In the genomic region with DNA sequence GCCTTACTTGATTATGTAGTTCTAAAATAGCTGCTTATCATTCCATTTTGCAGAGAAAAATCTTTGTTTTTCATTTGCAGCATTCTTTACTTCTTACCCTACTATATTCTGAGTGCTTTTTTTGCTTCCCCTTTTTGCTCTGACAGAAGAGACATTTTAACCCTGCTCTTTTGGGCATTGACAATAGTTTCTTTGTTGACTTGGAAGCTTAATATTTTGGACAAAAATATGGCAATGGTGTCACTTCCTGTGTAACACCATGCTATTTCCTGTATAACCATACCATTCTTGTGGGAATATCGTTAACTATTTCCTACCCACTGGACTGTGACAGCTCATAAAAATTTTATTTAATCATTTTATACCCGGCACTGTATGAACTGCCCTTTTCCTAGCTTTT, we compare ENCODE assay signal across 16 cellular contexts.
DNase-seq lines count a peak whose midpoint lies in the region; ATAC-seq and TF ChIP-seq lines count a peak whose summit lies in the region.
"Had no signal": no experiment of that assay in that cellular context is flagged by ENCODE, and none has a peak within 500 bp of the region (broad histone marks: within the 10 kb centered on the region; RNA-seq: fewer than 3 reads in every experiment).

No MANE protein-coding gene starts in this region.

- peak; percentile 38 for DNase-seq in COLO829 (ENCODE audit: low spot score)
- DNase-seq in SK-MEL-5 (ENCODE audit: low read depth, low spot score): peak; percentile 40
- DNase-seq in GM13976 (ENCODE audit: low spot score): no peak
- no peak for DNase-seq in CD4-positive, alpha-beta T cell
- no peak for DNase-seq in LoVo (ENCODE audit: low spot score)
- DNase-seq: AML-193; C1 segment of cervical spinal cord; CD4-positive, alpha-beta memory T cell; COR-L47; DMS153; DMS79 treated with DMSO at 0.1 percent for 48 hours; EL; H7; KG1 had no signal

- no peak for TF ChIP-seq CTCF in GM13976 (IDR thresholded peaks at IDR 0.05; ENCODE audit: borderline replicate concordance, control extremely low read depth, extremely low read depth, insufficient read depth, missing control alignments)
- no peak for TF ChIP-seq CTCF in CD4-positive, alpha-beta T cell (IDR thresholded peaks at IDR 0.05)

- no peaks in the 10 kb centered on the region for H3K36me3 Mint-ChIP-seq in CD4-positive, alpha-beta T cell (ENCODE audit: low read depth)
- H3K36me3 Mint-ChIP-seq: IgD-negative memory B cell had no signal

- intact Hi-C loops in CD4-positive, alpha-beta T cell (cut with DNase I, micrococcal nuclease): no loop called here

- H3K27ac Mint-ChIP-seq in CD4-positive, alpha-beta T cell: no peak overlapping the region
- H3K27ac Mint-ChIP-seq: CD4-positive, alpha-beta memory T cell; IgD-negative memory B cell had no signal

- no peak overlapping the region for H3K27ac ChIP-seq in CD4-positive, alpha-beta T cell (ENCODE audit: low read depth, low read length)

- H3K27me3 Mint-ChIP-seq in CD4-positive, alpha-beta T cell: no peaks in the 10 kb centered on the region
- H3K27me3 Mint-ChIP-seq: CD4-positive, alpha-beta memory T cell; IgD-negative memory B cell had no signal

- peaks cover 10% of the 10 kb centered on the region for H3K9me3 Mint-ChIP-seq in CD4-positive, alpha-beta T cell

- POLR2A ChIA-PET in CD4-positive, alpha-beta T cell (lab: Charles Lee): no interaction called here

- H3K9me3 ChIP-seq in neuron (ENCODE audit: low read length): no peaks in the 10 kb centered on the region
- peaks cover 10% of the 10 kb centered on the region for H3K9me3 ChIP-seq in CD4-positive, alpha-beta T cell (ENCODE audit: control insufficient read depth, low read length)

- in situ Hi-C loops in SK-MEL-5 (cut with HindIII; ENCODE audit: low pct_unique_long_range_greater_than_20kb, low sequenced_read_pairs) (no loop called here), GM13976 (cut with MboI; ENCODE audit: low sequenced_read_pairs, unreplicated experiment) (no loop called here)

- H3K27me3 ChIP-seq in neuron (ENCODE audit: insufficient read depth, low read length): no peaks in the 10 kb centered on the region
- H3K27me3 ChIP-seq in CD4-positive, alpha-beta T cell (ENCODE audit: control insufficient read depth, insufficient read depth, low read length): no peaks in the 10 kb centered on the region

- H3K4me3 ChIP-seq in neuron (ENCODE audit: low read length): no peak overlapping the region

- H3K4me3 Mint-ChIP-seq in CD4-positive, alpha-beta T cell: no peak overlapping the region
- H3K4me3 Mint-ChIP-seq: CD4-positive, alpha-beta memory T cell; IgD-negative memory B cell had no signal

- no peaks in the 10 kb centered on the region for H3K4me1 ChIP-seq in neuron (ENCODE audit: insufficient read depth, low read length)

- H3K36me3 ChIP-seq in neuron (ENCODE audit: insufficient read depth, low read length): no peaks in the 10 kb centered on the region

- H3K4me1 Mint-ChIP-seq in CD4-positive, alpha-beta T cell (ENCODE audit: low read depth): no peaks in the 10 kb centered on the region
- H3K4me1 Mint-ChIP-seq: CD4-positive, alpha-beta memory T cell; IgD-negative memory B cell had no signal

- ATAC-seq in CD4-positive, alpha-beta T cell (ENCODE audit: poor library complexity): no peak

- CTCF ChIA-PET in CD4-positive, alpha-beta T cell (lab: Charles Lee): no interaction called here

- peak overlapping the region; percentile 81 for H2AFZ ChIP-seq in neuron (ENCODE audit: low read depth, low read length)

Comparison
In these comparisons a context has a peak if more than half of its experiments do, and no peak if none do; other contexts are left out.
1. DNase-seq: peak in COLO829 (single experiment) and SK-MEL-5 (single experiment); none in GM13976 (single experiment), CD4-positive, alpha-beta T cell (0 of 10) and LoVo (single experiment).